Comparison of ENCODE assay signal across 18 cellular contexts in the genomic region with DNA sequence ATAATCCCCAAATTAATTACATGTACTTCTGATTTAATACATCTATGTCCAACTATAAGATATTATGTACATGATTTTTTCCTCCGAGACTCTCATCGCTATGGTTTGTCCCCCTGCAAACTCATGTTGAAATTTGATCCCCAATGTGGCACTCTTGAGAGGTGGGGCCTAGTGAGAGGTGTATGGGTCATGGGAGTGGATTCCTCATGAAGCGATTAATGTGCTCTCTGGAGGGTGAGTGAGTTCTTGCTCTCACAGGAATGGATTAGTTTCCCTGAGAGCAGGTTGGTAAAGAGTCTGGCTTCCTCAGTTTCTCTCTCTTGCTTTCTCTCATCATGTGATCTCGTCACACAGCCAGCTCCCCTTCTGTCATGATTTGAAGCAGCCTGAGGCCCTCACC.
"Had no signal": no experiment of that assay in that cellular context is flagged by ENCODE, and none has a peak within 500 bp of the region (broad histone marks: within the 10 kb centered on the region; RNA-seq: fewer than 3 reads in every experiment).

No MANE protein-coding gene starts in this region.

- DNase-seq: activated CD4-positive, alpha-beta memory T cell treated with anti-CD3 and anti-CD28 coated beads, Interleukin-2, amount 10 ng/mL, durations not matched to agents 7 days and 5 days; activated CD4-positive, alpha-beta T cell treated with anti-CD3 and anti-CD28 coated beads for 4 hours; activated CD4-positive, CD25-positive, alpha-beta regulatory T cell; activated effector memory CD4-positive, alpha-beta T cell treated with anti-CD3 and anti-CD28 coated beads, Interleukin-2, amount 50 U/mL, for 16 hours; activated naive CD4-positive, alpha-beta T cell treated with anti-CD3 and anti-CD28 coated beads, Interleukin-2, amount 50 U/mL, for 16 hours; activated naive CD8-positive, alpha-beta T cell treated with anti-CD3 and anti-CD28 coated beads, Interleukin-2, amount 50 U/mL, for 24 hours; activated T-cell treated with anti-CD3 and anti-CD28 coated beads, Interleukin-2, amount 50 U/mL, for 72 hours; lower lobe of right lung; naive thymus-derived CD8-positive, alpha-beta T cell; retina; spleen; stimulated activated CD4-positive, alpha-beta T cell treated with anti-CD3 and anti-CD28 coated beads, Interleukin-4, amount 100 ng/mL, for 1 hour; stimulated activated naive CD4-positive, alpha-beta T cell treated with Interleukin-2 at 50 U/mL for 16 hours; T-helper 9 cell had no signal

- H3K27me3 ChIP-seq: spleen, upper lobe of left lung had no signal

- H3K36me3 ChIP-seq: lower lobe of right lung, spleen, thoracic aorta, upper lobe of left lung had no signal

- H3K4me3 ChIP-seq: lower lobe of right lung, spleen, thoracic aorta, upper lobe of left lung had no signal

- H3K9me3 ChIP-seq: lower lobe of right lung, spleen, thoracic aorta, upper lobe of left lung had no signal

- ATAC-seq: activated naive CD8-positive, alpha-beta T cell treated with anti-CD3 and anti-CD28 coated beads, Interleukin-2, amount 50 U/mL, for 24 hours; activated T-cell treated with anti-CD3 and anti-CD28 coated beads, Interleukin-2, amount 50 U/mL, for 72 hours; left lobe of liver; lower lobe of right lung; naive thymus-derived CD8-positive, alpha-beta T cell had no signal

- H3K27ac ChIP-seq: epithelial cell of prostate, lower lobe of right lung, spleen, thoracic aorta, upper lobe of left lung had no signal
